In genomic region chr2:241136191-241136590, GRCh38 we compare ENCODE assay signal across 19 cellular contexts. TPM values are rescaled to one million over a fixed set of nuclear protein-coding genes. Genes with fewer than 3 reads are reported as not detected.
DNase-seq lines count a peak whose midpoint lies in the region; ATAC-seq, FAIRE-seq and TF ChIP-seq lines count a peak whose summit lies in the region.
"Had no signal": no experiment of that assay in that cellular context is flagged by ENCODE, and none has a peak within 500 bp of the region (broad histone marks: within the 10 kb centered on the region; RNA-seq: fewer than 3 reads in every experiment).

No MANE protein-coding gene starts in this region.

- no peaks in the 10 kb centered on the region for H3K79me2 ChIP-seq in osteoblast (ENCODE audit: insufficient read depth, low read length)

- TF ChIP-seq POLR2A in prostate gland (IDR thresholded peaks at IDR 0.05), result no peak

- no peaks in the 10 kb centered on the region for H3K4me1 Mint-ChIP-seq in activated naive CD4-positive, alpha-beta T cell treated with anti-CD3 and anti-CD28 coated beads, Interleukin-2, amount 10 ng/mL, durations not matched to agents 7 days and 5 days
- peaks cover 10 to 13% of the 10 kb centered on the region in 2 donors for H3K4me1 Mint-ChIP-seq in stimulated activated naive B cell treated with anti-CD40 and anti-IgM and Interleukin-4, amounts not matched to agents 10 μg/mL and 1 μg/mL and 100 μg/mL, for 72 hours
- no peaks in the 10 kb centered on the region for H3K4me1 Mint-ChIP-seq in activated CD8-positive, alpha-beta T cell treated with anti-CD3 and anti-CD28 coated beads for 36 hours (ENCODE audit: low read depth)
- H3K4me1 Mint-ChIP-seq: H9 had no signal

- H3K4me3 ChIP-seq in kidney (ENCODE audit: low read length in 2 of 2) (no peak overlapping the region), osteoblast (ENCODE audit: insufficient read depth, low read length) (no peak overlapping the region), prostate gland (no peak overlapping the region)
- H3K4me3 ChIP-seq: BLaER1 treated with 17β-estradiol and CSF1 and Interleukin-3, amounts not matched to agents 10 nM and 100 nM had no signal

- no peaks in the 10 kb centered on the region for H3K9me3 Mint-ChIP-seq in activated naive CD4-positive, alpha-beta T cell treated with anti-CD3 and anti-CD28 coated beads, Interleukin-2, amount 10 ng/mL, durations not matched to agents 7 days and 5 days
- no peaks in the 10 kb centered on the region for H3K9me3 Mint-ChIP-seq in stimulated activated naive B cell treated with anti-CD40 and anti-IgM and Interleukin-4, amounts not matched to agents 10 μg/mL and 1 μg/mL and 100 μg/mL, for 72 hours
- no peaks in the 10 kb centered on the region for H3K9me3 Mint-ChIP-seq in activated CD8-positive, alpha-beta T cell treated with anti-CD3 and anti-CD28 coated beads for 36 hours
- H3K9me3 Mint-ChIP-seq: CD8-positive, alpha-beta T cell; H9 had no signal

- no peak overlapping the region for H3K27ac Mint-ChIP-seq in activated naive CD4-positive, alpha-beta T cell treated with anti-CD3 and anti-CD28 coated beads, Interleukin-2, amount 10 ng/mL, durations not matched to agents 7 days and 5 days
- H3K27ac Mint-ChIP-seq in stimulated activated naive B cell treated with anti-CD40 and anti-IgM and Interleukin-4, amounts not matched to agents 10 μg/mL and 1 μg/mL and 100 μg/mL, for 72 hours, result peak overlapping the region; percentile 25
- H3K27ac Mint-ChIP-seq in activated CD8-positive, alpha-beta T cell treated with anti-CD3 and anti-CD28 coated beads for 36 hours, result no peak overlapping the region
- H3K27ac Mint-ChIP-seq: B cell; CD8-positive, alpha-beta T cell; H9 had no signal

- no peaks in the 10 kb centered on the region for H4K20me1 ChIP-seq in osteoblast (ENCODE audit: insufficient read depth, low read length)

- H3K27me3 Mint-ChIP-seq in activated naive CD4-positive, alpha-beta T cell treated with anti-CD3 and anti-CD28 coated beads, Interleukin-2, amount 10 ng/mL, durations not matched to agents 7 days and 5 days, result no peaks in the 10 kb centered on the region
- no peaks in the 10 kb centered on the region for H3K27me3 Mint-ChIP-seq in stimulated activated naive B cell treated with anti-CD40 and anti-IgM and Interleukin-4, amounts not matched to agents 10 μg/mL and 1 μg/mL and 100 μg/mL, for 72 hours
- H3K27me3 Mint-ChIP-seq in activated CD8-positive, alpha-beta T cell treated with anti-CD3 and anti-CD28 coated beads for 36 hours, result no peaks in the 10 kb centered on the region
- H3K27me3 Mint-ChIP-seq: B cell had no signal

- H3K9me3 ChIP-seq in kidney (ENCODE audit: control insufficient read depth in 1 of 2, low read length in 2 of 2), result no peaks in the 10 kb centered on the region
- H3K9me3 ChIP-seq in osteoblast (ENCODE audit: low read depth, low read length), result no peaks in the 10 kb centered on the region
- H3K9me3 ChIP-seq in prostate gland, result no peaks in the 10 kb centered on the region
- H3K9me3 ChIP-seq: BLaER1 treated with 17β-estradiol and CSF1 and Interleukin-3, amounts not matched to agents 10 nM and 100 nM had no signal

- intact Hi-C loops in kidney (cut with DNase I), result no loop called here
- intact Hi-C loops in activated CD8-positive, alpha-beta T cell treated with anti-CD3 and anti-CD28 coated beads for 36 hours (cut with micrococcal nuclease), result no loop called here
- intact Hi-C loops in prostate gland (cut with DNase I), result no loop called here

- H3K4me3 Mint-ChIP-seq in activated naive CD4-positive, alpha-beta T cell treated with anti-CD3 and anti-CD28 coated beads, Interleukin-2, amount 10 ng/mL, durations not matched to agents 7 days and 5 days, result no peak overlapping the region
- H3K4me3 Mint-ChIP-seq in stimulated activated naive B cell treated with anti-CD40 and anti-IgM and Interleukin-4, amounts not matched to agents 10 μg/mL and 1 μg/mL and 100 μg/mL, for 72 hours, result no peak overlapping the region
- H3K4me3 Mint-ChIP-seq in activated CD8-positive, alpha-beta T cell treated with anti-CD3 and anti-CD28 coated beads for 36 hours, result no peak overlapping the region
- H3K4me3 Mint-ChIP-seq: B cell; CD8-positive, alpha-beta T cell; H9 had no signal

- 94% methylated on average over 8 of the region's 8 CpGs for WGBS in prostate gland

- no peak overlapping the region for H3K9ac ChIP-seq in kidney (ENCODE audit: low read length in 2 of 2)
- H3K9ac ChIP-seq: BLaER1 treated with 17β-estradiol and CSF1 and Interleukin-3, amounts not matched to agents 10 nM and 100 nM had no signal

- H2AFZ ChIP-seq in osteoblast (ENCODE audit: low read length), result no peak overlapping the region

- FAIRE-seq in kidney (lab: Jason Lieb, UNC), result no peak
- FAIRE-seq: D721Med, G401.6, GM12891, GM19239, H1 had no signal

- no peaks in the 10 kb centered on the region for H3K27me3 ChIP-seq in osteoblast (ENCODE audit: insufficient read depth, low read length)
- H3K27me3 ChIP-seq in prostate gland (replicated peaks; ENCODE audit: insufficient read depth), result no peaks in the 10 kb centered on the region
- H3K27me3 ChIP-seq: BLaER1 treated with 17β-estradiol and CSF1 and Interleukin-3, amounts not matched to agents 10 nM and 100 nM had no signal

- CTCF ChIA-PET in activated naive CD4-positive, alpha-beta T cell treated with anti-CD3 and anti-CD28 coated beads, Interleukin-2, amount 10 ng/mL, durations not matched to agents 7 days and 5 days (lab: Charles Lee), result interaction anchor here (0.9 kb wide), 1 partner anchor 9 kb away, joined by 5 read pairs; no protein-coding TSS in a partner anchor
- CTCF ChIA-PET in activated CD8-positive, alpha-beta T cell treated with anti-CD3 and anti-CD28 coated beads for 36 hours (lab: Charles Lee), result interaction anchor here (1.1 kb wide), 1 partner anchor 12 kb away, joined by 3 read pairs; no protein-coding TSS in a partner anchor

- no peak overlapping the region for H3K27ac ChIP-seq in kidney (ENCODE audit: low read depth in 2 of 2, low read length in 2 of 2)
- no peak overlapping the region for H3K27ac ChIP-seq in osteoblast (ENCODE audit: low read depth, low read length)
- H3K27ac ChIP-seq in prostate gland, result no peak overlapping the region
- H3K27ac ChIP-seq: BLaER1 treated with 17β-estradiol and CSF1 and Interleukin-3, amounts not matched to agents 10 nM and 100 nM had no signal

- peaks cover 28% of the 10 kb centered on the region for H3K36me3 Mint-ChIP-seq in activated naive CD4-positive, alpha-beta T cell treated with anti-CD3 and anti-CD28 coated beads, Interleukin-2, amount 10 ng/mL, durations not matched to agents 7 days and 5 days
- H3K36me3 Mint-ChIP-seq in stimulated activated naive B cell treated with anti-CD40 and anti-IgM and Interleukin-4, amounts not matched to agents 10 μg/mL and 1 μg/mL and 100 μg/mL, for 72 hours, result peaks cover 34 to 75% of the 10 kb centered on the region in 2 donors
- peaks cover 20% of the 10 kb centered on the region for H3K36me3 Mint-ChIP-seq in activated CD8-positive, alpha-beta T cell treated with anti-CD3 and anti-CD28 coated beads for 36 hours (ENCODE audit: low read depth)

- DNase-seq in activated naive CD4-positive, alpha-beta T cell treated with anti-CD3 and anti-CD28 coated beads, Interleukin-2, amount 10 ng/mL, durations not matched to agents 7 days and 5 days, result peak; percentile 18
- no peak for DNase-seq in activated naive CD4-positive, alpha-beta T cell treated with anti-CD3 and anti-CD28 coated beads, Interleukin-2, amount 50 U/mL, for 16 hours
- DNase-seq in kidney (peak; percentile 45), osteoblast (ENCODE audit: insufficient read length, low spot score, missing footprints) (peak; percentile 66), prostate gland (ENCODE audit: low spot score) (no peak), T-helper 2 cell (no peak)
- DNase-seq in stimulated activated naive B cell treated with anti-CD40 and anti-IgM and Interleukin-4, amounts not matched to agents 10 μg/mL and 1 μg/mL and 100 μg/mL, for 72 hours, result no peak
- DNase-seq in activated CD8-positive, alpha-beta T cell treated with anti-CD3 and anti-CD28 coated beads for 36 hours, result no peak
- DNase-seq: 8988T; CD8-positive, alpha-beta T cell; COR-L47; H9 had no signal

- ATAC-seq in stimulated activated naive B cell treated with anti-CD40 and anti-IgM and Interleukin-4, amounts not matched to agents 10 μg/mL and 1 μg/mL and 100 μg/mL, for 72 hours (replicated peaks), result no peak
- ATAC-seq in activated CD8-positive, alpha-beta T cell treated with anti-CD3 and anti-CD28 coated beads for 36 hours, result no peak
- ATAC-seq: CD8-positive, alpha-beta T cell had no signal

- POLR2A ChIA-PET in activated CD8-positive, alpha-beta T cell treated with anti-CD3 and anti-CD28 coated beads for 36 hours (lab: Charles Lee), result interaction anchor here (1.4 to 2.3 kb wide), 3 partner anchors 10 to 34 kb away, joined by 4 to 8 read pairs (median 7); partner anchors contain the start of genes MTERF4, PASK and PPP1R7

- no peak overlapping the region for H3K4me2 ChIP-seq in osteoblast (ENCODE audit: insufficient read depth, low read length)
- H3K4me2 ChIP-seq: BLaER1 treated with 17β-estradiol and CSF1 and Interleukin-3, amounts not matched to agents 10 nM and 100 nM had no signal

- no peaks in the 10 kb centered on the region for H3K36me3 ChIP-seq in kidney (ENCODE audit: control insufficient read depth in 1 of 2, insufficient read depth in 2 of 2, low read length in 2 of 2)
- H3K36me3 ChIP-seq in osteoblast (ENCODE audit: insufficient read depth, low read length), result no peaks in the 10 kb centered on the region
- peaks cover 0 to 4% of the 10 kb centered on the region in 2 donors for H3K36me3 ChIP-seq in prostate gland

- TF ChIP-seq CTCF in kidney (IDR thresholded peaks at IDR 0.05; ENCODE audit: borderline replicate concordance, extremely low read depth, insufficient read depth) (no peak), osteoblast (IDR thresholded peaks at IDR 0.05; ENCODE audit: extremely low read depth, low read depth, low read length) (no peak), prostate gland (IDR thresholded peaks at IDR 0.05) (no peak)
- TF ChIP-seq CTCF in activated CD8-positive, alpha-beta T cell treated with anti-CD3 and anti-CD28 coated beads for 36 hours (IDR thresholded peaks at IDR 0.05), result no peak

- H3K4me1 ChIP-seq in kidney (ENCODE audit: control insufficient read depth in 1 of 2, insufficient read depth in 1 of 2, low read depth in 1 of 2, low read length in 2 of 2) (peaks cover 0 to 4% of the 10 kb centered on the region in 2 donors), osteoblast (ENCODE audit: insufficient read depth, low read length) (no peaks in the 10 kb centered on the region), prostate gland (replicated peaks) (no peaks in the 10 kb centered on the region)
- H3K4me1 ChIP-seq: BLaER1 treated with 17β-estradiol and CSF1 and Interleukin-3, amounts not matched to agents 10 nM and 100 nM had no signal

RNA-seq across cellular contexts. Expression of gene PASK, which starts 13.1 kb away (rescaled TPM):
- 26.0 TPM for total RNA-seq in kidney
- polyA plus RNA-seq in kidney (ENCODE audit: insufficient read depth, low read depth, low replicate concordance), result 3.1 TPM
- 5.0 and 5.8 TPM in 2 replicates for total RNA-seq in osteoblast
- total RNA-seq in activated CD8-positive, alpha-beta T cell treated with anti-CD3 and anti-CD28 coated beads for 36 hours, result 10 to 100 TPM; 71.3 to 74.8 TPM
- 100 to 1,000 TPM in 1 of 2 donors, 10 to 100 TPM in 1; 49.2 to 200 TPM for total RNA-seq in prostate gland

RNA-seq across cellular contexts. Expression of gene PPP1R7, which starts 14.1 kb away (rescaled TPM):
- total RNA-seq in kidney (64.6 TPM), osteoblast (46.7 and 73.7 TPM in 2 replicates), prostate gland (10 to 100 TPM; 50.0 to 91.3 TPM)
- polyA plus RNA-seq in kidney (ENCODE audit: insufficient read depth, low read depth, low replicate concordance), result 94.9 TPM
- total RNA-seq in activated CD8-positive, alpha-beta T cell treated with anti-CD3 and anti-CD28 coated beads for 36 hours, result 10 to 100 TPM; 82.9 to 88.7 TPM

RNA-seq across cellular contexts. Expression of gene MTERF4, which starts 34.1 kb away (rescaled TPM):
- total RNA-seq in kidney, result 41.5 TPM
- 24.3 TPM for polyA plus RNA-seq in kidney (ENCODE audit: insufficient read depth, low read depth, low replicate concordance)
- 20.3 and 30.0 TPM in 2 replicates for total RNA-seq in osteoblast
- 10 to 100 TPM; 33.2 to 36.6 TPM for total RNA-seq in activated CD8-positive, alpha-beta T cell treated with anti-CD3 and anti-CD28 coated beads for 36 hours
- total RNA-seq in prostate gland, result 10 to 100 TPM; 91.3 to 98.5 TPM

RNA-seq across cellular contexts. Expression of gene ANO7, which starts 52.3 kb away (rescaled TPM):
- total RNA-seq in kidney (1.9 TPM), osteoblast (1.2 and 1.8 TPM in 2 replicates), prostate gland (100 to 1,000 TPM; 140 to 187 TPM)
- 1.1 TPM for polyA plus RNA-seq in kidney (ENCODE audit: insufficient read depth, low read depth, low replicate concordance)
- total RNA-seq in activated CD8-positive, alpha-beta T cell treated with anti-CD3 and anti-CD28 coated beads for 36 hours, result 1 to 10 TPM; 5.1 to 5.4 TPM

Comparison
In these comparisons a context has a peak if more than half of its experiments do, and no peak if none do; other contexts are left out.
1. DNase-seq: peak in activated naive CD4-positive, alpha-beta T cell treated with anti-CD3 and anti-CD28 coated beads, Interleukin-2, amount 10 ng/mL, durations not matched to agents 7 days and 5 days (single experiment), kidney (single experiment) and osteoblast (single experiment); none in activated naive CD4-positive, alpha-beta T cell treated with anti-CD3 and anti-CD28 coated beads, Interleukin-2, amount 50 U/mL, for 16 hours (single experiment), stimulated activated naive B cell treated with anti-CD40 and anti-IgM and Interleukin-4, amounts not matched to agents 10 μg/mL and 1 μg/mL and 100 μg/mL, for 72 hours (single experiment), activated CD8-positive, alpha-beta T cell treated with anti-CD3 and anti-CD28 coated beads for 36 hours (single experiment), prostate gland (single experiment) and T-helper 2 cell (0 of 5).